In the genomic region with DNA sequence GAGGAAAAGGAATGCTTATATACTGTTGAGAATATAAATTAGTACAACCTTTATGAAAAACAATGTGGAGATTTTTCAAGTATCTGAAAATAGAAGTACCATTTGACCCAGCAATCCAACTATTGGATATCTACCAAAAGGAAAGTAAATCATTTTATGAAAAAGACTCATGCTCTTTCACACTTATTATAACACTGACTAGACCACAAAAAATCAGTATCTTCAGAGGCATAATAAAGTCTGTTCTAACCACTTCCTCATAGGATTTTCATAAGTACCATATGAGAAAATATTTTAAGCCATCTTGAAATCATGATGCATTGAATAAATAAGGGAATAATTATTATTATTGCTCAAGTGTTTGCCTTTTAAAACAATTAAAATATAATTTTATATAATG, we compare ENCODE assay signal across 27 cellular contexts.
"Had no signal": no experiment of that assay in that cellular context is flagged by ENCODE, and none has a peak within 500 bp of the region (broad histone marks: within the 10 kb centered on the region; RNA-seq: fewer than 3 reads in every experiment).

No MANE protein-coding gene starts in this region.

- H3K9me3 ChIP-seq: colonic mucosa, esophagus muscularis mucosa, gastrocnemius medialis, left ventricle myocardium inferior, right lobe of liver, suprapubic skin, tibial nerve had no signal

- DNase-seq: activated B cell treated with CpG ODN at 0.5 μM for 24 hours; activated CD4-positive, alpha-beta T cell treated with anti-CD3 and anti-CD28 coated beads for 36 hours; activated CD4-positive, alpha-beta T cell treated with anti-CD3 and anti-CD28 coated beads, Interleukin-2, amount 50 U/mL, for 4 hours; activated CD8-positive, alpha-beta memory T cell treated with anti-CD3 and anti-CD28 coated beads for 24 hours; activated CD8-positive, alpha-beta memory T cell treated with anti-CD3 and anti-CD28 coated beads, Interleukin-2, amount 50 U/mL, for 4 hours; activated naive CD4-positive, alpha-beta T cell; activated naive CD8-positive, alpha-beta T cell treated with anti-CD3 and anti-CD28 coated beads for 36 hours; activated T-cell treated with anti-CD3 and anti-CD28 coated beads, Interleukin-2, amount 50 U/mL, for 24 hours; amniotic stem cell; colonic mucosa; dorsolateral prefrontal cortex; effector memory CD8-positive, alpha-beta T cell; gastrocnemius medialis; hippocampal formation; left ventricle myocardium inferior; naive thymus-derived CD4-positive, alpha-beta T cell; occipital lobe; right lobe of liver; stimulated activated CD4-positive, alpha-beta T cell treated with anti-CD3 and anti-CD28 coated beads, Interleukin-1b, Interleukin-23, amount 100 ng/mL, for 48 hours; stimulated activated naive CD8-positive, alpha-beta T cell treated with anti-CD3 and anti-CD28 coated beads, Interleukin-15, amount 100 ng/mL, for 72 hours had no signal

- H3K9me3 Mint-ChIP-seq: activated B cell treated with CpG ODN at 0.5 μM for 24 hours; activated naive CD8-positive, alpha-beta T cell treated with anti-CD3 and anti-CD28 coated beads for 36 hours; activated T-cell treated with anti-CD3 and anti-CD28 coated beads, Interleukin-2, amount 50 U/mL, for 24 hours; activated T-helper 2 cell treated with anti-CD3 and anti-CD28 coated beads, Interferon-gamma antibody, Interleukin-2, Interleukin-4, amounts not matched to agents 10 μg/mL and 5 μg/mL and 100 μg/mL, durations not matched to agents 14 hours and 24 hours and 36 hours; effector memory CD8-positive, alpha-beta T cell; stimulated activated naive CD8-positive, alpha-beta T cell treated with anti-CD3 and anti-CD28 coated beads, Interleukin-15, amount 100 ng/mL, for 72 hours had no signal

- H3K4me3 Mint-ChIP-seq: activated B cell treated with CpG ODN at 0.5 μM for 24 hours; activated CD4-positive, alpha-beta T cell treated with anti-CD3 and anti-CD28 coated beads for 36 hours; activated naive CD8-positive, alpha-beta T cell treated with anti-CD3 and anti-CD28 coated beads for 36 hours; activated T-cell treated with anti-CD3 and anti-CD28 coated beads, Interleukin-2, amount 50 U/mL, for 24 hours; effector memory CD8-positive, alpha-beta T cell; naive thymus-derived CD4-positive, alpha-beta T cell; neural crest cell; stimulated activated naive CD8-positive, alpha-beta T cell treated with anti-CD3 and anti-CD28 coated beads, Interleukin-15, amount 100 ng/mL, for 72 hours had no signal

- H3K4me3 ChIP-seq: colonic mucosa, dorsolateral prefrontal cortex, esophagus muscularis mucosa, gastrocnemius medialis, left ventricle myocardium inferior, right lobe of liver, skin epidermis, suprapubic skin, tibial nerve had no signal

- H3K27me3 Mint-ChIP-seq: activated B cell treated with CpG ODN at 0.5 μM for 24 hours; activated CD4-positive, alpha-beta T cell treated with anti-CD3 and anti-CD28 coated beads for 36 hours; activated naive CD8-positive, alpha-beta T cell treated with anti-CD3 and anti-CD28 coated beads for 36 hours; effector memory CD8-positive, alpha-beta T cell; stimulated activated naive CD8-positive, alpha-beta T cell treated with anti-CD3 and anti-CD28 coated beads, Interleukin-15, amount 100 ng/mL, for 72 hours had no signal

- H3K27ac ChIP-seq: colonic mucosa, dorsolateral prefrontal cortex, esophagus muscularis mucosa, gastrocnemius medialis, left ventricle myocardium inferior, right lobe of liver, skin epidermis, suprapubic skin, tibial nerve had no signal

- H3K36me3 Mint-ChIP-seq: activated naive CD8-positive, alpha-beta T cell treated with anti-CD3 and anti-CD28 coated beads for 36 hours; naive thymus-derived CD4-positive, alpha-beta T cell had no signal

- H3K4me1 Mint-ChIP-seq: activated B cell treated with CpG ODN at 0.5 μM for 24 hours; activated CD4-positive, alpha-beta T cell treated with anti-CD3 and anti-CD28 coated beads for 36 hours; activated naive CD8-positive, alpha-beta T cell treated with anti-CD3 and anti-CD28 coated beads for 36 hours; naive thymus-derived CD4-positive, alpha-beta T cell; stimulated activated naive CD8-positive, alpha-beta T cell treated with anti-CD3 and anti-CD28 coated beads, Interleukin-15, amount 100 ng/mL, for 72 hours had no signal

- H3K36me3 ChIP-seq: colonic mucosa, esophagus muscularis mucosa, gastrocnemius medialis, left ventricle myocardium inferior, suprapubic skin, tibial nerve had no signal

- H3K4me1 ChIP-seq: colonic mucosa, esophagus muscularis mucosa, gastrocnemius medialis, left ventricle myocardium inferior, right lobe of liver, suprapubic skin, tibial nerve had no signal

- FAIRE-seq: bronchial epithelial cell had no signal

- ATAC-seq: activated CD4-positive, alpha-beta T cell treated with anti-CD3 and anti-CD28 coated beads for 36 hours; effector memory CD8-positive, alpha-beta T cell; gastrocnemius medialis; naive thymus-derived CD4-positive, alpha-beta T cell; right lobe of liver; stimulated activated naive CD8-positive, alpha-beta T cell treated with anti-CD3 and anti-CD28 coated beads, Interleukin-15, amount 100 ng/mL, for 72 hours had no signal

- H3K27me3 ChIP-seq: colonic mucosa, esophagus muscularis mucosa, gastrocnemius medialis, right lobe of liver, suprapubic skin, tibial nerve had no signal

- H3K27ac Mint-ChIP-seq: activated B cell treated with CpG ODN at 0.5 μM for 24 hours; activated CD4-positive, alpha-beta T cell treated with anti-CD3 and anti-CD28 coated beads for 36 hours; activated naive CD8-positive, alpha-beta T cell treated with anti-CD3 and anti-CD28 coated beads for 36 hours; activated T-cell treated with anti-CD3 and anti-CD28 coated beads, Interleukin-2, amount 50 U/mL, for 24 hours; activated T-helper 2 cell treated with anti-CD3 and anti-CD28 coated beads, Interferon-gamma antibody, Interleukin-2, Interleukin-4, amounts not matched to agents 10 μg/mL and 5 μg/mL and 100 μg/mL, durations not matched to agents 14 hours and 24 hours and 36 hours; effector memory CD8-positive, alpha-beta T cell; naive thymus-derived CD4-positive, alpha-beta T cell; stimulated activated naive CD8-positive, alpha-beta T cell treated with anti-CD3 and anti-CD28 coated beads, Interleukin-15, amount 100 ng/mL, for 72 hours had no signal
